Comparison of ENCODE assay signal across 9 cellular contexts in the genomic region with DNA sequence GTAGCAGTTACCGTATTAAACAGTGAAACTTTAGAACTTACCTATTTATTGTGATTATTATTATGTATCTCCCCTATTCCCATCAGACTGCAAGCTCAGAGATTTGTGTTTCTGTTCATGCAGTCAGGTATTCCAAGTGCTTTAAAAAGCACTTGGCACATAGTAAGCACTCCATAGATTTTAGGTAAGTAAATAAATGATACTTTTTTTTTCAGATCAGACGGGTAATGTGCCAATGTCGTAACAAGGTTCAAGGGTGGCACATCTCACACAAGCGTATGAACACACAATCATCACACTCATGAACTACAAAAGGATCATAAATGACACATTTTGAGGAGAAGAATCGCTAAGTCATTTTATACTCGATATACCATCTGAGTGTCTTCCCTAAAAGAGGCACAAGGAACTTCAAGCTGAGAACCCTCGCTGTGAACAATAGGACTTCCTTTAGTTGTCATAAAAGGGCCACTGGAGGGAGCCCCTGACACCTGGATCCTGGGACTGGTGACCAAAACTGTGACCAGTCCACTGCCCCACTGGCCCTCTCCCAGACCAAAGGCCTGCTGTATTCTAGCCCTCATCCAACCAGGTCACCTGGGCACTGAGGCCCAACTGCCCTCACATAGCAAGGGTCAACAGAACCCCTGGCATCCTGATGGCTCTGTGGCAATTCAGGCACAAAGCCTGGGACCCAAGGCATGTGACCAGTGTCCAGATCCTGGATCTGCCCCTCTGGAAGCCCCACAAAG. TPM values are rescaled to one million over a fixed set of nuclear protein-coding genes. Genes with fewer than 3 reads are reported as not detected.
A peak's percentile ranks its signal among the peaks of the same experiment; 100 is the strongest.
DNase-seq lines count a peak whose midpoint lies in the region; ATAC-seq and TF ChIP-seq lines count a peak whose summit lies in the region.
"Had no signal": no experiment of that assay in that cellular context is flagged by ENCODE, and none has a peak within 500 bp of the region (broad histone marks: within the 10 kb centered on the region; RNA-seq: fewer than 3 reads in every experiment).

No MANE protein-coding gene starts in this region.

- TF ChIP-seq CTCF in foreskin fibroblast (IDR thresholded peaks at IDR 0.05; ENCODE audit: low read depth, low read length), result peak; percentile 43

- ATAC-seq in GM21786 (IDR thresholded peaks at IDR 0.05; ENCODE audit: unreplicated experiment), result no peak

- DNase-seq in DMS53 (lab: John Stamatoyannopoulos, UW) (peak; percentile 31), DMS53 treated with DMSO at 0.1 percent for 48 hours (lab: John Stamatoyannopoulos, UW; ENCODE audit: unreplicated experiment) (no peak), RKO (ENCODE audit: low spot score) (peak; percentile 55), foreskin fibroblast (peak; percentile 16 to 49), renal cortical epithelial cell (ENCODE audit: low read depth) (peak; percentile 34), NCI-H446 treated with DMSO at 0.1 percent for 48 hours (lab: John Stamatoyannopoulos, UW) (no peak), MG63 (no peak)

- H3K4me3 ChIP-seq in foreskin fibroblast (ENCODE audit: low read depth in 1 of 2, low read length in 2 of 2) (no peak overlapping the region), MG63 (no peak overlapping the region)
- H3K4me3 ChIP-seq: ovary had no signal

- H3K9me3 ChIP-seq in MG63, result no peaks in the 10 kb centered on the region
- H3K9me3 ChIP-seq: ovary had no signal

- no peaks in the 10 kb centered on the region for H3K27me3 ChIP-seq in MG63
- H3K27me3 ChIP-seq: ovary had no signal

- no peaks in the 10 kb centered on the region for H3K36me3 ChIP-seq in MG63
- H3K36me3 ChIP-seq: ovary had no signal

RNA-seq across cellular contexts. Expression of a gene that starts 32.1 kb away (rescaled TPM):
- 16.7 and 19.8 TPM in 2 replicates for total RNA-seq in renal cortical epithelial cell
- 0.53 and 0.74 TPM in 2 replicates for total RNA-seq in MG63 (2014; rRNA removed; shearing (Covaris generic); ENCODE audit: low replicate concordance)

RNA-seq across cellular contexts. Expression of a gene that starts 32.3 kb away (rescaled TPM):
- 38.0 and 38.2 TPM in 2 replicates for total RNA-seq in renal cortical epithelial cell
- 21.0 and 30.4 TPM in 2 replicates for total RNA-seq in MG63 (2014; rRNA removed; shearing (Covaris generic); ENCODE audit: low replicate concordance)

Comparison
In these comparisons a context has a peak if more than half of its experiments do, and no peak if none do; other contexts are left out.
1. DNase-seq: peak in DMS53 (single experiment), RKO (single experiment), foreskin fibroblast (2 of 2) and renal cortical epithelial cell (single experiment); none in DMS53 treated with DMSO at 0.1 percent for 48 hours (single experiment), NCI-H446 treated with DMSO at 0.1 percent for 48 hours (single experiment) and MG63 (single experiment).
2. RNA of a gene that starts 32.1 kb away (total RNA-seq): 16.7 to 19.8 TPM in renal cortical epithelial cell; 0.53 to 0.74 TPM in MG63; every median in the first group is over 10 times any median in the second.